ENCODE assay signal across 14 cellular contexts in genomic region chr13:26459276-26460131, GRCh38.
DNase-seq lines count a peak whose midpoint lies in the region; ATAC-seq and TF ChIP-seq lines count a peak whose summit lies in the region.
"Had no signal": no experiment of that assay in that cellular context is flagged by ENCODE, and none has a peak within 500 bp of the region (broad histone marks: within the 10 kb centered on the region; RNA-seq: fewer than 3 reads in every experiment).

No MANE protein-coding gene starts in this region.

- no peaks in the 10 kb centered on the region for H4K20me1 ChIP-seq in PC-3 (ENCODE audit: low read length)

- TF ChIP-seq CTCF in PC-3 (conservative IDR thresholded peaks at IDR 0.05; ENCODE audit: low read depth, low read length) (no peak), foreskin keratinocyte (conservative IDR thresholded peaks at IDR 0.05) (no peak), psoas muscle (IDR thresholded peaks at IDR 0.05) (no peak)

- H3K4me1 ChIP-seq in PC-3 (ENCODE audit: insufficient read depth, low read length) (peaks cover 15% of the 10 kb centered on the region), foreskin keratinocyte (no peaks in the 10 kb centered on the region), psoas muscle (no peaks in the 10 kb centered on the region)

- no peak overlapping the region for H3K27ac ChIP-seq in PC-3 (ENCODE audit: low read length)
- no peak overlapping the region for H3K27ac ChIP-seq in foreskin keratinocyte
- H3K27ac ChIP-seq in psoas muscle, result peak overlapping the region; percentile 33

- H3K9me3 ChIP-seq in PC-3 (ENCODE audit: low read length), result no peaks in the 10 kb centered on the region
- H3K9me3 ChIP-seq in psoas muscle, result no peaks in the 10 kb centered on the region

- H3K36me3 ChIP-seq in PC-3 (ENCODE audit: low read depth, low read length), result no peaks in the 10 kb centered on the region
- H3K36me3 ChIP-seq in psoas muscle (ENCODE audit: insufficient read depth in 1 of 2, low read depth in 1 of 2), result no peaks in the 10 kb centered on the region

- DNase-seq in Daoy (ENCODE audit: low read depth) (peak; percentile 53), PC-3 (peak; percentile 61), foreskin keratinocyte (peak in 1 of 2 donors; percentile 37), psoas muscle (peak; percentile 67 to 87), NOMO-1 treated with dmso at 0.1 percent for 144 hours (lab: John Stamatoyannopoulos, UW; ENCODE audit: unreplicated experiment) (no peak)
- no peak for DNase-seq in activated effector memory CD4-positive, alpha-beta T cell treated with anti-CD3 and anti-CD28 coated beads, Interleukin-2, amount 50 U/mL, for 16 hours
- DNase-seq: activated B cell treated with CpG ODN at 0.5 μM for 24 hours; activated naive CD8-positive, alpha-beta T cell treated with anti-CD3 and anti-CD28 coated beads, Interleukin-2, amount 10 ng/mL, durations not matched to agents 7 days and 5 days; cerebellar nuclear complex; naive B cell; NCI-H1105 treated with DMSO at 0.1 percent for 48 hours; NCI-H2227 treated with DMSO at 0.1 percent for 48 hours had no signal

- intact Hi-C loops in PC-3 (cut with micrococcal nuclease), result no loop called here
- intact Hi-C loops in psoas muscle (cut with DNase I), result no loop called here

- no peak overlapping the region for H2AFZ ChIP-seq in PC-3 (ENCODE audit: low read length)

- BruUV-seq in PC-3 (replicated peaks; lab: Mats Ljungman, UMichigan), result no TSS peak

- POLR2A ChIA-PET in PC-3 (lab: Charles Lee; ENCODE audit: unreplicated experiment), result no interaction called here

- CTCF ChIA-PET in PC-3 (lab: Charles Lee), result no interaction called here

- H3K4me3 ChIP-seq in PC-3 (ENCODE audit: low read length) (no peak overlapping the region), psoas muscle (no peak overlapping the region)

- H3F3A ChIP-seq in PC-3 (ENCODE audit: low read length, unreplicated experiment), result no peaks in the 10 kb centered on the region

- H3K79me2 ChIP-seq in PC-3 (ENCODE audit: low read length), result no peaks in the 10 kb centered on the region

- ATAC-seq in PC-3, result peak; percentile 87
- ATAC-seq in foreskin keratinocyte, result peak; percentile 72
- peak; percentile 42 to 73 (median 67) for ATAC-seq in psoas muscle
- ATAC-seq in GM19023 (IDR thresholded peaks at IDR 0.05; ENCODE audit: unreplicated experiment), result no peak
- ATAC-seq in HG03097 (IDR thresholded peaks at IDR 0.05; ENCODE audit: low FRiP score, unreplicated experiment), result no peak

- H3K9me2 ChIP-seq in PC-3 (replicated peaks; ENCODE audit: low read length), result no peaks in the 10 kb centered on the region

- H3K9ac ChIP-seq in PC-3 (ENCODE audit: low read length), result no peak overlapping the region

- H3K4me2 ChIP-seq in PC-3 (ENCODE audit: low read length), result 0 out of 2 replicates have a peak overlapping the region, but pooled peaks have one; percentile 24

- WGBS in psoas muscle, 3 donors, result 24 to 34% (median 26%) methylated on average over 9 of the region's 9 CpGs

- H3K27me3 ChIP-seq in PC-3 (ENCODE audit: low read length) (peaks cover 7% of the 10 kb centered on the region; the same call in 1 of the 2 replicates), foreskin keratinocyte (peaks cover 4% of the 10 kb centered on the region), psoas muscle (ENCODE audit: insufficient read depth in 3 of 3, low read length in 2 of 3) (peaks cover 0 to 19% (median 1%) of the 10 kb centered on the region in 3 donors)

Comparison
In these comparisons a context has a peak if more than half of its experiments do, and no peak if none do; other contexts are left out.
1. DNase-seq: peak in Daoy (single experiment), PC-3 (single experiment) and psoas muscle (2 of 2); none in activated effector memory CD4-positive, alpha-beta T cell treated with anti-CD3 and anti-CD28 coated beads, Interleukin-2, amount 50 U/mL, for 16 hours (single experiment) and NOMO-1 treated with dmso at 0.1 percent for 144 hours (single experiment).
2. ATAC-seq: peak in PC-3 (single experiment), foreskin keratinocyte (single experiment) and psoas muscle (4 of 4); none in GM19023 (single experiment) and HG03097 (single experiment).